In genomic region chr2:137910641-137911040, GRCh38 we compare ENCODE assay signal across 8 cellular contexts. TPM values are rescaled to one million over a fixed set of nuclear protein-coding genes. Genes with fewer than 3 reads are reported as not detected.
DNase-seq lines count a peak whose midpoint lies in the region; ATAC-seq, FAIRE-seq and TF ChIP-seq lines count a peak whose summit lies in the region.

No MANE protein-coding gene starts in this region.

- H3K27me3 ChIP-seq in colonic mucosa (no peaks in the 10 kb centered on the region), osteoblast (ENCODE audit: insufficient read depth, low read length) (no peaks in the 10 kb centered on the region)

- no peaks in the 10 kb centered on the region for H3K4me1 ChIP-seq in colonic mucosa
- no peaks in the 10 kb centered on the region for H3K4me1 ChIP-seq in osteoblast (ENCODE audit: insufficient read depth, low read length)

- TF ChIP-seq POLR2A in GM12891 (IDR thresholded peaks at IDR 0.05; ENCODE audit: low read depth, low read length): no peak

- H3K9ac ChIP-seq in colonic mucosa (ENCODE audit: low read depth in 2 of 2, low read length in 2 of 2): no peak overlapping the region

- TF ChIP-seq CTCF in colonic mucosa (IDR thresholded peaks at IDR 0.05): peak; percentile 68
- peak; percentile 58 for TF ChIP-seq CTCF in osteoblast (IDR thresholded peaks at IDR 0.05; ENCODE audit: extremely low read depth, low read depth, low read length)

- FAIRE-seq in GM12891 (lab: Jason Lieb, UNC): no peak

- DNase-seq in ELR (ENCODE audit: low read depth) (peak; percentile 40), MV-4-11 (lab: John Stamatoyannopoulos, UW) (peak; percentile 7), colonic mucosa (no peak), osteoblast (ENCODE audit: insufficient read length, low spot score, missing footprints) (no peak), GM12891 (ENCODE audit: insufficient read length, low spot score) (no peak), NOMO-1 treated with dmso at 0.1 percent for 144 hours (lab: John Stamatoyannopoulos, UW; ENCODE audit: unreplicated experiment) (no peak)

- no peak overlapping the region for H2AFZ ChIP-seq in osteoblast (ENCODE audit: low read length)

- H3K27ac ChIP-seq in colonic mucosa: no peak overlapping the region
- H3K27ac ChIP-seq in osteoblast (ENCODE audit: low read depth, low read length): no peak overlapping the region

- H3K4me3 ChIP-seq in colonic mucosa: no peak overlapping the region
- H3K4me3 ChIP-seq in osteoblast (ENCODE audit: insufficient read depth, low read length): no peak overlapping the region

- H3K9me3 ChIP-seq in colonic mucosa (no peaks in the 10 kb centered on the region), osteoblast (ENCODE audit: low read depth, low read length) (no peaks in the 10 kb centered on the region)

- no peaks in the 10 kb centered on the region for H3K36me3 ChIP-seq in colonic mucosa
- H3K36me3 ChIP-seq in osteoblast (ENCODE audit: insufficient read depth, low read length): no peaks in the 10 kb centered on the region

- no peaks in the 10 kb centered on the region for H4K20me1 ChIP-seq in osteoblast (ENCODE audit: insufficient read depth, low read length)

- intact Hi-C loops in colonic mucosa (cut with DNase I): loop anchor here (5.0 to 10.0 kb wide), 4 partner anchors 177 to 917 kb away; no protein-coding TSS in a partner anchor

- ATAC-seq in HG02763 (IDR thresholded peaks at IDR 0.05; ENCODE audit: unreplicated experiment) (no peak), HG02588 (IDR thresholded peaks at IDR 0.05; ENCODE audit: unreplicated experiment) (no peak)

- H3K79me2 ChIP-seq in osteoblast (ENCODE audit: insufficient read depth, low read length): no peaks in the 10 kb centered on the region

- H3K4me2 ChIP-seq in osteoblast (ENCODE audit: insufficient read depth, low read length): no peak overlapping the region

TF ChIP-seq in GM12891, 5 proteins besides CTCF, POLR2A, EP300 and RAD21:
- TF ChIP-seq SPI1 (IDR thresholded peaks at IDR 0.05; ENCODE audit: low read depth, low read length) (no peak), TAF1 (IDR thresholded peaks at IDR 0.05; ENCODE audit: low read depth, low read length) (no peak), POU2F2 (IDR thresholded peaks at IDR 0.05; ENCODE audit: low read depth, low read length) (no peak), POLR2AphosphoS5 (IDR thresholded peaks at IDR 0.05; ENCODE audit: low read depth, low read length) (no peak), PAX5 (IDR thresholded peaks at IDR 0.05; ENCODE audit: insufficient read depth, low read length, severe bottlenecking) (no peak)

RNA-seq across cellular contexts. Expression of gene HNMT, which starts 53.6 kb away (rescaled TPM):
- total RNA-seq in colonic mucosa (10 to 100 TPM; 62.2 to 82.1 TPM), osteoblast (100 and 115 TPM in 2 replicates)
- polyA plus RNA-seq in GM12891 (2012; ENCODE audit: low read depth, missing spikeins): not detected

Comparison
In these comparisons a context has a peak if more than half of its experiments do, and no peak if none do; other contexts are left out.
1. DNase-seq: peak in ELR (single experiment) and MV-4-11 (single experiment); none in colonic mucosa (single experiment), osteoblast (single experiment), GM12891 (single experiment) and NOMO-1 treated with dmso at 0.1 percent for 144 hours (single experiment).